In the genomic region with DNA sequence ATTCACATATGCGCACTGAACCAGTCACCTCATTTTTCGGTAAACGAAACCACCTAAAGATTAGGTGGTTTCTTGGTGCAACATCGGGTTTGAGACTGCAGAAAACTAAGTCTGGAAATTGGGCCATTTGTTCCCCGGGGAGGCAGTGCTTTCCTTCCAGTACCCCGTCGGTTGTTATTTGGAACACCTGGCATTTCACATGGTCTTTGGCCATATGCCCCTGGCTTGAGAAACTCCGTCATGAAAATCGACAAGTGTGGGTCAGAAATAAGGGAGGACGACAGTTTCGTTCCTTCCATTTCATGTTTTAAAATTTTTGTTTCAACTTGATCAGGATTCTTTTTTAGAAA, we compare ENCODE assay signal across 8 cellular contexts. TPM values are rescaled to one million over a fixed set of nuclear protein-coding genes. Genes with fewer than 3 reads are reported as not detected.
A peak's percentile ranks its signal among the peaks of the same experiment; 100 is the strongest.
DNase-seq lines count a peak whose midpoint lies in the region; ATAC-seq and TF ChIP-seq lines count a peak whose summit lies in the region.

No MANE protein-coding gene starts in this region.

- H3K27me3 Mint-ChIP-seq in endothelial cell (ENCODE audit: unreplicated experiment) (peaks cover 17% of the 10 kb centered on the region), nephron (ENCODE audit: low read depth) (peaks cover 67% of the 10 kb centered on the region), Calu3 (ENCODE audit: unreplicated experiment) (peaks cover 20% of the 10 kb centered on the region)

- DNase-seq in Ammon's horn (ENCODE audit: low spot score) (peak; percentile 45), NCI-H2171 (lab: John Stamatoyannopoulos, UW) (peak; percentile 39), endothelial cell (ENCODE audit: low spot score) (no peak), Calu3 (no peak)

- H3K27ac Mint-ChIP-seq in endothelial cell (ENCODE audit: unreplicated experiment) (peak overlapping the region; percentile 42), nephron (peak overlapping the region in 1 of 3 experiments; percentile 36), Calu3 (ENCODE audit: unreplicated experiment) (no peak overlapping the region)

- intact Hi-C loops in Calu3 (cut with micrococcal nuclease; ENCODE audit: unreplicated experiment): no loop called here

- ATAC-seq in GM21526 (IDR thresholded peaks at IDR 0.05; ENCODE audit: low FRiP score, unreplicated experiment): no peak
- no peak for ATAC-seq in HG03196 (IDR thresholded peaks at IDR 0.05; ENCODE audit: unreplicated experiment)
- ATAC-seq in HG02973 (IDR thresholded peaks at IDR 0.05; ENCODE audit: unreplicated experiment): no peak

- H3K9me3 Mint-ChIP-seq in endothelial cell (ENCODE audit: unreplicated experiment) (no peaks in the 10 kb centered on the region), nephron (no peaks in the 10 kb centered on the region), Calu3 (ENCODE audit: low read depth, unreplicated experiment) (no peaks in the 10 kb centered on the region)

- CTCF ChIA-PET in Calu3 (lab: Charles Lee): no interaction called here

- H3K4me3 Mint-ChIP-seq in endothelial cell (ENCODE audit: unreplicated experiment) (no peak overlapping the region), nephron (peak overlapping the region; percentile 80 to 87 (median 85)), Calu3 (ENCODE audit: low read depth, unreplicated experiment) (no peak overlapping the region)

- TF ChIP-seq CTCF in endothelial cell (IDR thresholded peaks at IDR 0.05; ENCODE audit: unreplicated experiment) (no peak), nephron (IDR thresholded peaks at IDR 0.05; ENCODE audit: unreplicated experiment in 3 of 3) (no peak), Calu3 (IDR thresholded peaks at IDR 0.05; ENCODE audit: unreplicated experiment) (no peak)

- H3K4me1 Mint-ChIP-seq in endothelial cell (ENCODE audit: unreplicated experiment) (peaks cover 21% of the 10 kb centered on the region), nephron (peaks cover 32% of the 10 kb centered on the region), Calu3 (ENCODE audit: low read depth, unreplicated experiment) (peaks cover 35% of the 10 kb centered on the region)

- no peaks in the 10 kb centered on the region for H3K36me3 Mint-ChIP-seq in endothelial cell (ENCODE audit: low read depth, unreplicated experiment)
- no peaks in the 10 kb centered on the region for H3K36me3 Mint-ChIP-seq in nephron (ENCODE audit: low read depth)
- H3K36me3 Mint-ChIP-seq in Calu3 (ENCODE audit: insufficient read depth, unreplicated experiment): peaks cover 10% of the 10 kb centered on the region

- no TSS peak for BruUV-seq in Calu3 (replicated peaks; lab: Mats Ljungman, UMichigan)

RNA-seq across cellular contexts. Expression of a gene that starts 0.5 kb away (rescaled TPM):
- total RNA-seq in endothelial cell (ENCODE audit: unreplicated experiment): 3.5 TPM
- total RNA-seq in Calu3 (2022): 4.1 and 4.2 TPM in 2 replicates

Comparison
In these comparisons a context has a peak if more than half of its experiments do, and no peak if none do; other contexts are left out.
1. DNase-seq: peak in Ammon's horn (single experiment) and NCI-H2171 (single experiment); none in endothelial cell (single experiment) and Calu3 (single experiment).
2. H3K4me3 Mint-ChIP-seq: peak in nephron (3 of 3); none in endothelial cell (single experiment) and Calu3 (single experiment).